In the genomic region with DNA sequence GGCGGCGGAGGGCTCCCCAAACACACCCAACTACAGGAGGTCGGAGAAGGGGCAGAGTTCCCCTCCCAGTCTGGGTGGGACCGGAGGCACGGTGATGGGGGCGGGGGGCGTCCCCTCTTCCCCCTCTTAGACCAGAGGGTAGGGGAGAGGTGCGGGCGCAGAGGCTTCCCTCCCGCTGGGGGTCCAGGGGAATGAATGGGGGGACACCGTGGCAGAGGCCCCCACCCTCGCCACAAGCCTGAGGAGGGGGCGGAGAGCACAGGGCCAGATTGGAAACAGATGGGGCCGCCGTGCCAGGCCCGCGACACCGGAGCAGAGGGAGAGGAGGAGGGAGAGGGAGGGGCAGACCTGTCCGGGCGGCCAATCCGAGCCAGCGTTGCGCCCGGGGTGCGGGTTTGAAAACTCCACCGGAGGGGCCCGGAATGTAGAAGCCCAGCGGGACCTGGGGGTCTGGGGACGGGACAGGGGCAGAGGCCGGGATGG, we compare ENCODE assay signal across 9 cellular contexts. TPM values are rescaled to one million over a fixed set of nuclear protein-coding genes. Genes with fewer than 3 reads are reported as not detected.
DNase-seq lines count a peak whose midpoint lies in the region; ATAC-seq, FAIRE-seq and TF ChIP-seq lines count a peak whose summit lies in the region.
"Had no signal": no experiment of that assay in that cellular context is flagged by ENCODE, and none has a peak within 500 bp of the region (broad histone marks: within the 10 kb centered on the region; RNA-seq: fewer than 3 reads in every experiment).

No MANE protein-coding gene starts in this region.

- no peaks in the 10 kb centered on the region for H3K36me3 ChIP-seq in astrocyte (ENCODE audit: insufficient read depth, low read length)
- no peaks in the 10 kb centered on the region for H3K36me3 ChIP-seq in iPS-15b (ENCODE audit: control insufficient read depth, insufficient read depth, low read length)

- peaks cover 10% of the 10 kb centered on the region for H3K27me3 Mint-ChIP-seq in astrocyte (ENCODE audit: low read depth, unreplicated experiment)

- peak overlapping the region; percentile 4 for H3K27ac ChIP-seq in astrocyte (ENCODE audit: low read depth, low read length)

- H3K27ac Mint-ChIP-seq in astrocyte (ENCODE audit: unreplicated experiment) = no peak overlapping the region
- H3K27ac Mint-ChIP-seq in stimulated activated effector memory CD8-positive, alpha-beta T cell treated with anti-CD3 and anti-CD28 coated beads, Interleukin-12 subunit alpha, Interleukin-12 subunit beta, amount 100 ng/mL, for 72 hours = no peak overlapping the region

- no peak for ATAC-seq in stimulated activated effector memory CD8-positive, alpha-beta T cell treated with anti-CD3 and anti-CD28 coated beads, Interleukin-12 subunit alpha, Interleukin-12 subunit beta, amount 100 ng/mL, for 72 hours
- no peak for ATAC-seq in GM18873 (IDR thresholded peaks at IDR 0.05; ENCODE audit: low FRiP score, unreplicated experiment)

- peaks cover 14% of the 10 kb centered on the region for H3K4me1 ChIP-seq in astrocyte (ENCODE audit: insufficient read depth, low read length)
- peaks cover 15% of the 10 kb centered on the region for H3K4me1 ChIP-seq in iPS-15b (ENCODE audit: control insufficient read depth, insufficient read depth, low read length)

- peak overlapping the region; percentile 67 for H2AFZ ChIP-seq in astrocyte (ENCODE audit: low read depth, low read length)

- no peaks in the 10 kb centered on the region for H3K27me3 ChIP-seq in astrocyte (ENCODE audit: insufficient read depth, low read length)
- no peaks in the 10 kb centered on the region for H3K27me3 ChIP-seq in iPS-15b (ENCODE audit: control insufficient read depth, insufficient read depth, low read length)

- peaks cover 80% of the 10 kb centered on the region for H4K20me1 ChIP-seq in astrocyte (ENCODE audit: insufficient read depth, low read length)

- peak overlapping the region; percentile 92 for H3K4me2 ChIP-seq in astrocyte (ENCODE audit: low read length)

- no peaks in the 10 kb centered on the region for H3K9me3 Mint-ChIP-seq in astrocyte (ENCODE audit: unreplicated experiment)
- H3K9me3 Mint-ChIP-seq in stimulated activated effector memory CD8-positive, alpha-beta T cell treated with anti-CD3 and anti-CD28 coated beads, Interleukin-12 subunit alpha, Interleukin-12 subunit beta, amount 100 ng/mL, for 72 hours = no peaks in the 10 kb centered on the region

- peak overlapping the region; percentile 87 for H3K4me3 Mint-ChIP-seq in astrocyte (ENCODE audit: unreplicated experiment)
- peak overlapping the region; percentile 29 for H3K4me3 Mint-ChIP-seq in stimulated activated effector memory CD8-positive, alpha-beta T cell treated with anti-CD3 and anti-CD28 coated beads, Interleukin-12 subunit alpha, Interleukin-12 subunit beta, amount 100 ng/mL, for 72 hours

- H3K9ac ChIP-seq in astrocyte (ENCODE audit: low read length) = peak overlapping the region; percentile 67
- peak overlapping the region; percentile 26 for H3K9ac ChIP-seq in iPS-15b (ENCODE audit: low read depth, low read length)

- H3K4me1 Mint-ChIP-seq in astrocyte (ENCODE audit: low read depth, unreplicated experiment) = no peaks in the 10 kb centered on the region
- H3K4me1 Mint-ChIP-seq in stimulated activated effector memory CD8-positive, alpha-beta T cell treated with anti-CD3 and anti-CD28 coated beads, Interleukin-12 subunit alpha, Interleukin-12 subunit beta, amount 100 ng/mL, for 72 hours = peaks cover 11% of the 10 kb centered on the region

- FAIRE-seq in HTR-8/SVneo (lab: Jason Lieb, UNC) = no peak
- FAIRE-seq in astrocyte (lab: Jason Lieb, UNC) = no peak
- FAIRE-seq: colon had no signal

- no peak for TF ChIP-seq CTCF in astrocyte (IDR thresholded peaks at IDR 0.05; ENCODE audit: insufficient read depth, low read depth, low read length)

- H3K9me3 ChIP-seq in astrocyte (ENCODE audit: insufficient read depth, low read depth, low read length) (no peaks in the 10 kb centered on the region), iPS-15b (ENCODE audit: control insufficient read depth, insufficient read depth, low read length) (no peaks in the 10 kb centered on the region)

- H3K36me3 Mint-ChIP-seq in astrocyte (ENCODE audit: low read depth, unreplicated experiment) = no peaks in the 10 kb centered on the region
- H3K36me3 Mint-ChIP-seq in stimulated activated effector memory CD8-positive, alpha-beta T cell treated with anti-CD3 and anti-CD28 coated beads, Interleukin-12 subunit alpha, Interleukin-12 subunit beta, amount 100 ng/mL, for 72 hours = no peaks in the 10 kb centered on the region

- H3K4me3 ChIP-seq in astrocyte (ENCODE audit: insufficient read depth, low read depth, low read length) = peak overlapping the region; percentile 60
- peak overlapping the region; percentile 75 for H3K4me3 ChIP-seq in iPS-15b (ENCODE audit: low read depth, low read length)

- DNase-seq in AG08395 (ENCODE audit: low spot score) (peak; percentile 76), HTR-8/SVneo (ENCODE audit: insufficient read length, low spot score) (peak; percentile 51), astrocyte (ENCODE audit: low read depth) (peak; percentile 19), AML-193 (lab: John Stamatoyannopoulos, UW) (no peak)
- DNase-seq in stimulated activated effector memory CD8-positive, alpha-beta T cell treated with anti-CD3 and anti-CD28 coated beads, Interleukin-12 subunit alpha, Interleukin-12 subunit beta, amount 100 ng/mL, for 72 hours (ENCODE audit: low spot score in 2 of 2) = no peak
- no peak for DNase-seq in activated effector memory CD4-positive, alpha-beta T cell treated with anti-CD3 and anti-CD28 coated beads, Interleukin-2, amount 50 U/mL, for 16 hours

- H3K79me2 ChIP-seq in astrocyte (ENCODE audit: insufficient read depth, low read length) = peaks cover 39% of the 10 kb centered on the region

RNA-seq across cellular contexts. Expression of a gene that starts 47.0 kb away (rescaled TPM):
- total RNA-seq in astrocyte = 125 and 142 TPM in 2 replicates

Comparison
In these comparisons a context has a peak if more than half of its experiments do, and no peak if none do; other contexts are left out.
1. DNase-seq: peak in AG08395 (single experiment), HTR-8/SVneo (single experiment) and astrocyte (single experiment); none in stimulated activated effector memory CD8-positive, alpha-beta T cell treated with anti-CD3 and anti-CD28 coated beads, Interleukin-12 subunit alpha, Interleukin-12 subunit beta, amount 100 ng/mL, for 72 hours (0 of 2), AML-193 (0 of 2) and activated effector memory CD4-positive, alpha-beta T cell treated with anti-CD3 and anti-CD28 coated beads, Interleukin-2, amount 50 U/mL, for 16 hours (single experiment).